In genomic region chr10:71740069-71740468, GRCh38 we compare ENCODE assay signal across 11 cellular contexts. TPM values are rescaled to one million over a fixed set of nuclear protein-coding genes. Genes with fewer than 3 reads are reported as not detected.
DNase-seq lines count a peak whose midpoint lies in the region; ATAC-seq and TF ChIP-seq lines count a peak whose summit lies in the region.
"Had no signal": no experiment of that assay in that cellular context is flagged by ENCODE, and none has a peak within 500 bp of the region (broad histone marks: within the 10 kb centered on the region; RNA-seq: fewer than 3 reads in every experiment).

No MANE protein-coding gene starts in this region.

- H3K9me3 ChIP-seq in heart left ventricle: peaks cover 0 to 8% (median 0%) of the 10 kb centered on the region in 12 donors
- H3K9me3 ChIP-seq in left ventricle myocardium inferior (replicated peaks): peaks cover 8% of the 10 kb centered on the region
- H3K9me3 ChIP-seq in Caco-2: peaks cover 4% of the 10 kb centered on the region; the same call in 1 of the 2 replicates

- no peak overlapping the region for H3K4me3 ChIP-seq in heart left ventricle
- no peak overlapping the region for H3K4me3 ChIP-seq in left ventricle myocardium inferior
- no peak overlapping the region for H3K4me3 ChIP-seq in Caco-2 (ENCODE audit: low read depth, low read length)
- H3K4me3 ChIP-seq: tibial nerve had no signal

- intact Hi-C loops in heart left ventricle (cut with DNase I) (no loop called here), left ventricle myocardium inferior (cut with micrococcal nuclease) (no loop called here), head of caudate nucleus (cut with DNase I) (no loop called here), Caco-2 (cut with micrococcal nuclease; ENCODE audit: unreplicated experiment) (no loop called here)

- no peaks in the 10 kb centered on the region for H3K27me3 Mint-ChIP-seq in activated CD8-positive, alpha-beta T cell treated with anti-CD3 and anti-CD28 coated beads, Interleukin-2, amount 10 ng/mL, durations not matched to agents 7 days and 5 days (ENCODE audit: low read depth)
- H3K27me3 Mint-ChIP-seq in Caco-2 (ENCODE audit: insufficient read depth, unreplicated experiment): no peaks in the 10 kb centered on the region
- H3K27me3 Mint-ChIP-seq: activated B cell treated with CpG ODN at 0.5 μM for 24 hours had no signal

- no peaks in the 10 kb centered on the region for H3K9me3 Mint-ChIP-seq in activated CD8-positive, alpha-beta T cell treated with anti-CD3 and anti-CD28 coated beads, Interleukin-2, amount 10 ng/mL, durations not matched to agents 7 days and 5 days (ENCODE audit: insufficient read depth)
- H3K9me3 Mint-ChIP-seq in Caco-2 (ENCODE audit: unreplicated experiment): no peaks in the 10 kb centered on the region
- H3K9me3 Mint-ChIP-seq: activated B cell treated with CpG ODN at 0.5 μM for 24 hours had no signal

- no peak overlapping the region for H3K4me3 Mint-ChIP-seq in activated CD8-positive, alpha-beta T cell treated with anti-CD3 and anti-CD28 coated beads, Interleukin-2, amount 10 ng/mL, durations not matched to agents 7 days and 5 days
- H3K4me3 Mint-ChIP-seq in Caco-2 (ENCODE audit: unreplicated experiment): no peak overlapping the region
- H3K4me3 Mint-ChIP-seq: activated B cell treated with CpG ODN at 0.5 μM for 24 hours had no signal

- no peak for TF ChIP-seq POLR2A in heart left ventricle (IDR thresholded peaks at IDR 0.05)

- H3K4me1 Mint-ChIP-seq in activated CD8-positive, alpha-beta T cell treated with anti-CD3 and anti-CD28 coated beads, Interleukin-2, amount 10 ng/mL, durations not matched to agents 7 days and 5 days (ENCODE audit: low read depth): peaks cover 100% of the 10 kb centered on the region
- no peaks in the 10 kb centered on the region for H3K4me1 Mint-ChIP-seq in Caco-2 (ENCODE audit: low read depth, unreplicated experiment)

- H3K36me3 Mint-ChIP-seq in activated CD8-positive, alpha-beta T cell treated with anti-CD3 and anti-CD28 coated beads, Interleukin-2, amount 10 ng/mL, durations not matched to agents 7 days and 5 days (ENCODE audit: low read depth): peaks cover 27% of the 10 kb centered on the region
- no peaks in the 10 kb centered on the region for H3K36me3 Mint-ChIP-seq in Caco-2 (ENCODE audit: insufficient read depth, unreplicated experiment)

- peak overlapping the region; percentile 93 for H3K27ac Mint-ChIP-seq in activated CD8-positive, alpha-beta T cell treated with anti-CD3 and anti-CD28 coated beads, Interleukin-2, amount 10 ng/mL, durations not matched to agents 7 days and 5 days
- H3K27ac Mint-ChIP-seq in Caco-2 (ENCODE audit: unreplicated experiment): no peak overlapping the region
- H3K27ac Mint-ChIP-seq: activated B cell treated with CpG ODN at 0.5 μM for 24 hours had no signal

- CTCF ChIA-PET in activated CD8-positive, alpha-beta T cell treated with anti-CD3 and anti-CD28 coated beads, Interleukin-2, amount 10 ng/mL, durations not matched to agents 7 days and 5 days (lab: Charles Lee): interaction anchor here (1.8 to 6.4 kb wide), 3 partner anchors 7 to 33 kb away, joined by 6 to 56 read pairs (median 17); no protein-coding TSS in a partner anchor
- CTCF ChIA-PET in Caco-2 (lab: Charles Lee): interaction anchor here (1.1 kb wide), 1 partner anchor 11 kb away, joined by 4 read pairs; no protein-coding TSS in a partner anchor

- POLR2A ChIA-PET in activated CD8-positive, alpha-beta T cell treated with anti-CD3 and anti-CD28 coated beads, Interleukin-2, amount 10 ng/mL, durations not matched to agents 7 days and 5 days (lab: Charles Lee): interaction anchor here (1.1 to 4.8 kb wide), 3 partner anchors 11 to 33 kb away, joined by 3 to 34 read pairs (median 12); partner anchors contain the start of gene VSIR
- POLR2A ChIA-PET in Caco-2 (lab: Charles Lee): no interaction called here

- no TSS peak for BruUV-seq in Caco-2 (replicated peaks; lab: Mats Ljungman, UMichigan)

- H3K4me1 ChIP-seq in heart left ventricle: peaks cover 0 to 99% (median 13%) of the 10 kb centered on the region in 12 donors
- H3K4me1 ChIP-seq in left ventricle myocardium inferior: peaks cover 34% of the 10 kb centered on the region
- no peaks in the 10 kb centered on the region for H3K4me1 ChIP-seq in Caco-2

- H3K27ac ChIP-seq in heart left ventricle (peak overlapping the region in 1 of 12 donors; percentile 67), left ventricle myocardium inferior (replicated peaks) (no peak overlapping the region)
- H3K27ac ChIP-seq: tibial nerve had no signal

- H3K36me3 ChIP-seq in heart left ventricle (no peaks in the 10 kb centered on the region), left ventricle myocardium inferior (no peaks in the 10 kb centered on the region), Caco-2 (ENCODE audit: control insufficient read depth, insufficient read depth, low read length) (no peaks in the 10 kb centered on the region)

- H3K27me3 ChIP-seq in heart left ventricle: no peaks in the 10 kb centered on the region
- H3K27me3 ChIP-seq in left ventricle myocardium inferior (ENCODE audit: low read depth): no peaks in the 10 kb centered on the region
- no peaks in the 10 kb centered on the region for H3K27me3 ChIP-seq in Caco-2 (replicated peaks; ENCODE audit: control insufficient read depth, insufficient read depth, low read length)
- H3K27me3 ChIP-seq: tibial nerve had no signal

- peak in 1 of 12 donors; percentile 8 for TF ChIP-seq CTCF in heart left ventricle (IDR thresholded peaks at IDR 0.05)
- no peak for TF ChIP-seq CTCF in left ventricle myocardium inferior (IDR thresholded peaks at IDR 0.05; ENCODE audit: borderline replicate concordance)
- TF ChIP-seq CTCF in Caco-2 (IDR thresholded peaks at IDR 0.05; ENCODE audit: insufficient read depth in 1 of 2, low read depth in 1 of 2, low read length in 1 of 2, severe bottlenecking in 1 of 2, unreplicated experiment in 1 of 2): no peak
- no peak for TF ChIP-seq CTCF in GM20000 (IDR thresholded peaks at IDR 0.05; ENCODE audit: extremely low read depth, missing control alignments)

- WGBS in heart left ventricle, 4 donors: 29 to 65% (median 46%) methylated on average over 4 to 6 of the region's 6 CpGs

- DNase-seq in heart left ventricle (peak in 2 of 5 donors; percentile 58 to 76), left ventricle myocardium inferior (no peak), head of caudate nucleus (peak in 22 of 42 donors; percentile 17 to 77 (median 51)), Caco-2 (no peak), GM20000 (ENCODE audit: low spot score) (no peak)
- DNase-seq in activated CD8-positive, alpha-beta T cell treated with anti-CD3 and anti-CD28 coated beads, Interleukin-2, amount 10 ng/mL, durations not matched to agents 7 days and 5 days: no peak
- DNase-seq: activated B cell treated with CpG ODN at 0.5 μM for 24 hours, DMS153 had no signal

- ATAC-seq in heart left ventricle (peak in 3 of 4 donors; percentile 49 to 58 (median 50)), GM18520 (IDR thresholded peaks at IDR 0.05; ENCODE audit: unreplicated experiment) (no peak), HG02938 (IDR thresholded peaks at IDR 0.05; ENCODE audit: unreplicated experiment) (no peak)
- ATAC-seq in activated CD8-positive, alpha-beta T cell treated with anti-CD3 and anti-CD28 coated beads, Interleukin-2, amount 10 ng/mL, durations not matched to agents 7 days and 5 days: no peak

RNA-seq across cellular contexts. Expression of gene C10orf105, which starts 20.5 kb away (rescaled TPM):
- total RNA-seq in heart left ventricle (under 1 TPM in 3 of 9 donors, not detected in 6; 0.05 to 0.57 (median 0.13) TPM), left ventricle myocardium inferior (0.05 TPM), Caco-2 (2022) (not detected in 2 replicates)
- polyA plus RNA-seq in heart left ventricle: under 1 TPM; 0.03 to 0.08 TPM
- total RNA-seq in activated CD8-positive, alpha-beta T cell treated with anti-CD3 and anti-CD28 coated beads, Interleukin-2, amount 10 ng/mL, durations not matched to agents 7 days and 5 days: 1 to 10 TPM in 1 of 2 experiments, under 1 TPM in 1; 0.73 to 1.1 TPM
- total RNA-seq: activated B cell treated with CpG ODN at 0.5 μM for 24 hours had no signal

RNA-seq across cellular contexts. Expression of gene VSIR, which starts 33.3 kb away (rescaled TPM):
- total RNA-seq in heart left ventricle: 100 to 1,000 TPM in 1 of 9 donors, 10 to 100 TPM in 8; 32.6 to 103 (median 83.2) TPM
- polyA plus RNA-seq in heart left ventricle: 100 to 1,000 TPM in 1 of 2 donors, 10 to 100 TPM in 1; 56.7 to 181 TPM
- 104 TPM for total RNA-seq in left ventricle myocardium inferior
- total RNA-seq in activated CD8-positive, alpha-beta T cell treated with anti-CD3 and anti-CD28 coated beads, Interleukin-2, amount 10 ng/mL, durations not matched to agents 7 days and 5 days: 100 to 1,000 TPM; 127 to 133 TPM
- 41.9 and 44.0 TPM in 2 replicates for total RNA-seq in Caco-2 (2022)

Comparison
In these comparisons a context has a peak if more than half of its experiments do, and no peak if none do; other contexts are left out.
1. ATAC-seq: peak in heart left ventricle (3 of 4); none in activated CD8-positive, alpha-beta T cell treated with anti-CD3 and anti-CD28 coated beads, Interleukin-2, amount 10 ng/mL, durations not matched to agents 7 days and 5 days (single experiment), GM18520 (single experiment) and HG02938 (single experiment).
2. DNase-seq: peak in head of caudate nucleus (22 of 42); none in left ventricle myocardium inferior (single experiment), activated CD8-positive, alpha-beta T cell treated with anti-CD3 and anti-CD28 coated beads, Interleukin-2, amount 10 ng/mL, durations not matched to agents 7 days and 5 days (single experiment), Caco-2 (0 of 2) and GM20000 (single experiment).